In genomic region chr10:13299437-13300287, GRCh38 we compare ENCODE assay signal across 8 cellular contexts. TPM values are rescaled to one million over a fixed set of nuclear protein-coding genes. Genes with fewer than 3 reads are reported as not detected.
DNase-seq lines count a peak whose midpoint lies in the region; ATAC-seq and TF ChIP-seq lines count a peak whose summit lies in the region.

Gene PHYH (minus strand): TSS chr10:13300064. CDS start chr10:13300042, 22 bp downstream.

- ATAC-seq in GM18511 (IDR thresholded peaks at IDR 0.05; ENCODE audit: unreplicated experiment) (peak; percentile 71), HG02981 (IDR thresholded peaks at IDR 0.05; ENCODE audit: unreplicated experiment) (peak; percentile 59)

- H3K27me3 Mint-ChIP-seq in chondrocyte (ENCODE audit: low read depth), result no peaks in the 10 kb centered on the region

- peak within 1 kb of the TSS; percentile 94 for H3K27ac Mint-ChIP-seq in chondrocyte (ENCODE audit: unreplicated experiment)

- in situ Hi-C loops in ACHN (cut with HindIII; ENCODE audit: low pct_ligation_motif_present, low pct_unique_long_range_greater_than_20kb, low sequenced_read_pairs), result no loop called here

- no peaks in the 10 kb centered on the region for H3K9me3 Mint-ChIP-seq in chondrocyte (ENCODE audit: low read depth)

- peak; percentile 6 for TF ChIP-seq CTCF in chondrocyte (IDR thresholded peaks at IDR 0.05)

- H3K4me1 Mint-ChIP-seq in chondrocyte (ENCODE audit: low read depth), result peaks cover 24% of the 10 kb centered on the region

- DNase-seq in ACHN (peak; percentile 89), NCI-H2196 (lab: John Stamatoyannopoulos, UW; ENCODE audit: unreplicated experiment) (peak; percentile 76), chondrocyte (ENCODE audit: low spot score) (peak; percentile 94), kidney tubule cell (ENCODE audit: low spot score) (peak; percentile 87)
- peak; percentile 72 to 76 for DNase-seq in activated CD4-positive, alpha-beta T cell treated with anti-CD3 and anti-CD28 coated beads for 4 hours
- DNase-seq in stimulated activated CD4-positive, alpha-beta T cell treated with anti-CD3 and anti-CD28 coated beads, Interleukin-15, amount 100 ng/mL, for 48 hours (ENCODE audit: low read depth in 2 of 2), result peak; percentile 54 to 61

- peak within 1 kb of the TSS; percentile 77 for H3K4me3 Mint-ChIP-seq in chondrocyte (ENCODE audit: unreplicated experiment)

- H3K36me3 Mint-ChIP-seq in chondrocyte (ENCODE audit: low read depth), result no peaks in the 10 kb centered on the region

RNA-seq across cellular contexts. Expression of gene PHYH, which starts in this region (rescaled TPM):
- total RNA-seq in chondrocyte, result 24.9 to 31.5 TPM (median 26.0 TPM) in 3 replicates

Comparison
In these comparisons a context has a peak if more than half of its experiments do, and no peak if none do; other contexts are left out.
1. Peak in every context shown above with its lines: DNase-seq and ATAC-seq.